In the genomic region with DNA sequence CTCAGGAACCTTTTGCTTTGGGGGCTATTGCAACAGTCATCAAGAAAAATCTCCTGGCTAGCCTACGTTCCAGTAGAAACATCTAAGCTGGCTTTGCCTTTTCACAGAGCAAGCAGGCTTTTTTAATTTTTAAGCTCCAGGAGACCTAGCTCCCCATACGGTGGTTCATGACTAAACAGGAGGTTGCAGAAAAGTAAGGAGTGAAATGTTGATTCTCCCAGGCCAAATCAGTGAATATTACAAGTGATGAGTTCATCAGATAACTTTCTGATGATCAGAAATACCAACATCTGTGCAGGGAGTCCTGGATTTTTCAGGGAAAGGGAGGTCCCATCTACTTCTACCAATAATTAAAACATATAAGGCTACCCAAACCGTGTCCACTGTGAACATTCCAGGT, we compare ENCODE assay signal across 1 cellular context.
TF ChIP-seq lines count a peak whose summit lies in the region.

No MANE protein-coding gene starts in this region.

TF ChIP-seq in SK-N-SH treated with all-trans-retinoic acid at 6 μM for 48 hours, 23 proteins besides CTCF, POLR2A, EP300 and RAD21 (continued from another document):
- TF ChIP-seq, protein P1, sequence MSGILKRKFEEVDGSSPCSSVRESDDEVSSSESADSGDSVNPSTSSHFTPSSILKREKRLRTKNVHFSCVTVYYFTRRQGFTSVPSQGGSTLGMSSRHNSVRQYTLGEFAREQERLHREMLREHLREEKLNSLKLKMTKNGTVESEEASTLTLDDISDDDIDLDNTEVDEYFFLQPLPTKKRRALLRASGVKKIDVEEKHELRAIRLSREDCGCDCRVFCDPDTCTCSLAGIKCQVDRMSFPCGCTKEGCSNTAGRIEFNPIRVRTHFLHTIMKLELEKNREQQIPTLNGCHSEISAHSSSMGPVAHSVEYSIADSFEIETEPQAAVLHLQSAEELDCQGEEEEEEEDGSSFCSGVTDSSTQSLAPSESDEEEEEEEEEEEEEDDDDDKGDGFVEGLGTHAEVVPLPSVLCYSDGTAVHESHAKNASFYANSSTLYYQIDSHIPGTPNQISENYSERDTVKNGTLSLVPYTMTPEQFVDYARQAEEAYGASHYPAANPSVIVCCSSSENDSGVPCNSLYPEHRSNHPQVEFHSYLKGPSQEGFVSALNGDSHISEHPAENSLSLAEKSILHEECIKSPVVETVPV (CRISPR knock-in tag; IDR thresholded peaks at IDR 0.05), result no peak
- TF ChIP-seq TOX (CRISPR knock-in tag; IDR thresholded peaks at IDR 0.05; ENCODE audit: borderline replicate concordance) (no peak), BACH2 (CRISPR knock-in tag; IDR thresholded peaks at IDR 0.05; ENCODE audit: borderline replicate concordance) (no peak), TCF4 (CRISPR knock-in tag; IDR thresholded peaks at IDR 0.05; ENCODE audit: borderline replicate concordance) (no peak), SNAI2 (CRISPR knock-in tag; IDR thresholded peaks at IDR 0.05) (no peak), ZC3H10 (CRISPR knock-in tag; IDR thresholded peaks at IDR 0.05) (no peak), OSR1 (CRISPR knock-in tag; IDR thresholded peaks at IDR 0.05) (no peak), GLIS3 (CRISPR knock-in tag; IDR thresholded peaks at IDR 0.05) (no peak), ZNF70 (CRISPR knock-in tag; IDR thresholded peaks at IDR 0.05) (no peak), TSHZ2 (CRISPR knock-in tag; IDR thresholded peaks at IDR 0.05) (no peak), ESRRG (CRISPR knock-in tag; IDR thresholded peaks at IDR 0.05) (no peak)
- TF ChIP-seq, protein P2, sequence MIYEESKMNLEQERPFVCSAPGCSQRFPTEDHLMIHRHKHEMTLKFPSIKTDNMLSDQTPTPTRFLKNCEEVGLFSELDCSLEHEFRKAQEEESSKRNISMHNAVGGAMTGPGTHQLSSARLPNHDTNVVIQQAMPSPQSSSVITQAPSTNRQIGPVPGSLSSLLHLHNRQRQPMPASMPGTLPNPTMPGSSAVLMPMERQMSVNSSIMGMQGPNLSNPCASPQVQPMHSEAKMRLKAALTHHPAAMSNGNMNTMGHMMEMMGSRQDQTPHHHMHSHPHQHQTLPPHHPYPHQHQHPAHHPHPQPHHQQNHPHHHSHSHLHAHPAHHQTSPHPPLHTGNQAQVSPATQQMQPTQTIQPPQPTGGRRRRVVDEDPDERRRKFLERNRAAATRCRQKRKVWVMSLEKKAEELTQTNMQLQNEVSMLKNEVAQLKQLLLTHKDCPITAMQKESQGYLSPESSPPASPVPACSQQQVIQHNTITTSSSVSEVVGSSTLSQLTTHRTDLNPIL (CRISPR knock-in tag; IDR thresholded peaks at IDR 0.05; ENCODE audit: low read depth), result no peak
